In genomic region chr6:21208114-21208795, GRCh38 we compare ENCODE assay signal across 11 cellular contexts.
DNase-seq lines count a peak whose midpoint lies in the region; ATAC-seq and TF ChIP-seq lines count a peak whose summit lies in the region.
"Had no signal": no experiment of that assay in that cellular context is flagged by ENCODE, and none has a peak within 500 bp of the region (broad histone marks: within the 10 kb centered on the region; RNA-seq: fewer than 3 reads in every experiment).

No MANE protein-coding gene starts in this region.

- DNase-seq in NOMO-1 (lab: John Stamatoyannopoulos, UW; ENCODE audit: unreplicated experiment in 2 of 2) = peak; percentile 3 to 26
- no peak for DNase-seq in NOMO-1 treated with dmso at 0.1 percent for 144 hours (lab: John Stamatoyannopoulos, UW; ENCODE audit: unreplicated experiment)
- DNase-seq in MV-4-11 (lab: John Stamatoyannopoulos, UW) = peak; percentile 39
- no peak for DNase-seq in stimulated activated naive B cell treated with anti-CD40 and anti-IgM and Interleukin-4, amounts not matched to agents 10 μg/mL and 1 μg/mL and 100 μg/mL, for 72 hours
- DNase-seq in GM13977 (ENCODE audit: low spot score) = no peak
- no peak for DNase-seq in activated T-helper 2 cell treated with anti-CD3 and anti-CD28 coated beads, Interferon-gamma antibody, Interleukin-2, Interleukin-4, amounts not matched to agents 10 μg/mL and 5 μg/mL and 100 μg/mL, durations not matched to agents 14 hours and 24 hours and 36 hours (ENCODE audit: low spot score)
- no peak for DNase-seq in GDM1 (lab: John Stamatoyannopoulos, UW)
- DNase-seq: 8988T; activated CD8-positive, alpha-beta memory T cell treated with anti-CD3 and anti-CD28 coated beads, Interleukin-2, amount 50 U/mL, for 4 hours; NCI-H510A had no signal

- H3K36me3 Mint-ChIP-seq in stimulated activated naive B cell treated with anti-CD40 and anti-IgM and Interleukin-4, amounts not matched to agents 10 μg/mL and 1 μg/mL and 100 μg/mL, for 72 hours = peaks cover 32 to 61% of the 10 kb centered on the region in 2 donors
- peaks cover 12% of the 10 kb centered on the region for H3K36me3 Mint-ChIP-seq in activated T-helper 2 cell treated with anti-CD3 and anti-CD28 coated beads, Interferon-gamma antibody, Interleukin-2, Interleukin-4, amounts not matched to agents 10 μg/mL and 5 μg/mL and 100 μg/mL, durations not matched to agents 14 hours and 24 hours and 36 hours (ENCODE audit: low read depth)

- intact Hi-C loops in activated T-helper 2 cell treated with anti-CD3 and anti-CD28 coated beads, Interferon-gamma antibody, Interleukin-2, Interleukin-4, amounts not matched to agents 10 μg/mL and 5 μg/mL and 100 μg/mL, durations not matched to agents 14 hours and 24 hours and 36 hours (cut with micrococcal nuclease) = no loop called here

- ATAC-seq in HG02642 (IDR thresholded peaks at IDR 0.05; ENCODE audit: poor library complexity, unreplicated experiment) = peak; percentile 49
- peak; percentile 35 to 50 for ATAC-seq in stimulated activated naive B cell treated with anti-CD40 and anti-IgM and Interleukin-4, amounts not matched to agents 10 μg/mL and 1 μg/mL and 100 μg/mL, for 72 hours (replicated peaks)

- H3K9me3 Mint-ChIP-seq in stimulated activated naive B cell treated with anti-CD40 and anti-IgM and Interleukin-4, amounts not matched to agents 10 μg/mL and 1 μg/mL and 100 μg/mL, for 72 hours = peaks cover 4 to 12% of the 10 kb centered on the region in 2 donors
- no peaks in the 10 kb centered on the region for H3K9me3 Mint-ChIP-seq in activated T-helper 2 cell treated with anti-CD3 and anti-CD28 coated beads, Interferon-gamma antibody, Interleukin-2, Interleukin-4, amounts not matched to agents 10 μg/mL and 5 μg/mL and 100 μg/mL, durations not matched to agents 14 hours and 24 hours and 36 hours

- H3K27me3 Mint-ChIP-seq in stimulated activated naive B cell treated with anti-CD40 and anti-IgM and Interleukin-4, amounts not matched to agents 10 μg/mL and 1 μg/mL and 100 μg/mL, for 72 hours = no peaks in the 10 kb centered on the region
- H3K27me3 Mint-ChIP-seq in activated T-helper 2 cell treated with anti-CD3 and anti-CD28 coated beads, Interferon-gamma antibody, Interleukin-2, Interleukin-4, amounts not matched to agents 10 μg/mL and 5 μg/mL and 100 μg/mL, durations not matched to agents 14 hours and 24 hours and 36 hours (ENCODE audit: low read depth) = no peaks in the 10 kb centered on the region

- in situ Hi-C loops in GM13977 (cut with MboI; ENCODE audit: low pct_unique_long_range_greater_than_20kb, low sequenced_read_pairs, unreplicated experiment) = no loop called here

- H3K4me3 Mint-ChIP-seq in stimulated activated naive B cell treated with anti-CD40 and anti-IgM and Interleukin-4, amounts not matched to agents 10 μg/mL and 1 μg/mL and 100 μg/mL, for 72 hours = peak overlapping the region in 1 of 2 donors; percentile 35
- H3K4me3 Mint-ChIP-seq in activated T-helper 2 cell treated with anti-CD3 and anti-CD28 coated beads, Interferon-gamma antibody, Interleukin-2, Interleukin-4, amounts not matched to agents 10 μg/mL and 5 μg/mL and 100 μg/mL, durations not matched to agents 14 hours and 24 hours and 36 hours (ENCODE audit: low read depth) = no peak overlapping the region

- no peak for TF ChIP-seq CTCF in GM13977 (IDR thresholded peaks at IDR 0.05; ENCODE audit: extremely low read depth, insufficient read depth, missing control alignments)

- H3K4me1 Mint-ChIP-seq in stimulated activated naive B cell treated with anti-CD40 and anti-IgM and Interleukin-4, amounts not matched to agents 10 μg/mL and 1 μg/mL and 100 μg/mL, for 72 hours = peaks cover 21 to 52% of the 10 kb centered on the region in 2 donors
- H3K4me1 Mint-ChIP-seq in activated T-helper 2 cell treated with anti-CD3 and anti-CD28 coated beads, Interferon-gamma antibody, Interleukin-2, Interleukin-4, amounts not matched to agents 10 μg/mL and 5 μg/mL and 100 μg/mL, durations not matched to agents 14 hours and 24 hours and 36 hours (ENCODE audit: low read depth) = peaks cover 3% of the 10 kb centered on the region

- H3K27ac Mint-ChIP-seq in stimulated activated naive B cell treated with anti-CD40 and anti-IgM and Interleukin-4, amounts not matched to agents 10 μg/mL and 1 μg/mL and 100 μg/mL, for 72 hours = peak overlapping the region; percentile 73
- H3K27ac Mint-ChIP-seq in activated T-helper 2 cell treated with anti-CD3 and anti-CD28 coated beads, Interferon-gamma antibody, Interleukin-2, Interleukin-4, amounts not matched to agents 10 μg/mL and 5 μg/mL and 100 μg/mL, durations not matched to agents 14 hours and 24 hours and 36 hours = no peak overlapping the region

Comparison
In these comparisons a context has a peak if more than half of its experiments do, and no peak if none do; other contexts are left out.
1. DNase-seq: peak in NOMO-1 (2 of 2) and MV-4-11 (single experiment); none in NOMO-1 treated with dmso at 0.1 percent for 144 hours (single experiment), stimulated activated naive B cell treated with anti-CD40 and anti-IgM and Interleukin-4, amounts not matched to agents 10 μg/mL and 1 μg/mL and 100 μg/mL, for 72 hours (single experiment), GM13977 (single experiment), activated T-helper 2 cell treated with anti-CD3 and anti-CD28 coated beads, Interferon-gamma antibody, Interleukin-2, Interleukin-4, amounts not matched to agents 10 μg/mL and 5 μg/mL and 100 μg/mL, durations not matched to agents 14 hours and 24 hours and 36 hours (single experiment) and GDM1 (single experiment).